8 cellular contexts compared by ENCODE assay signal in the genomic region with DNA sequence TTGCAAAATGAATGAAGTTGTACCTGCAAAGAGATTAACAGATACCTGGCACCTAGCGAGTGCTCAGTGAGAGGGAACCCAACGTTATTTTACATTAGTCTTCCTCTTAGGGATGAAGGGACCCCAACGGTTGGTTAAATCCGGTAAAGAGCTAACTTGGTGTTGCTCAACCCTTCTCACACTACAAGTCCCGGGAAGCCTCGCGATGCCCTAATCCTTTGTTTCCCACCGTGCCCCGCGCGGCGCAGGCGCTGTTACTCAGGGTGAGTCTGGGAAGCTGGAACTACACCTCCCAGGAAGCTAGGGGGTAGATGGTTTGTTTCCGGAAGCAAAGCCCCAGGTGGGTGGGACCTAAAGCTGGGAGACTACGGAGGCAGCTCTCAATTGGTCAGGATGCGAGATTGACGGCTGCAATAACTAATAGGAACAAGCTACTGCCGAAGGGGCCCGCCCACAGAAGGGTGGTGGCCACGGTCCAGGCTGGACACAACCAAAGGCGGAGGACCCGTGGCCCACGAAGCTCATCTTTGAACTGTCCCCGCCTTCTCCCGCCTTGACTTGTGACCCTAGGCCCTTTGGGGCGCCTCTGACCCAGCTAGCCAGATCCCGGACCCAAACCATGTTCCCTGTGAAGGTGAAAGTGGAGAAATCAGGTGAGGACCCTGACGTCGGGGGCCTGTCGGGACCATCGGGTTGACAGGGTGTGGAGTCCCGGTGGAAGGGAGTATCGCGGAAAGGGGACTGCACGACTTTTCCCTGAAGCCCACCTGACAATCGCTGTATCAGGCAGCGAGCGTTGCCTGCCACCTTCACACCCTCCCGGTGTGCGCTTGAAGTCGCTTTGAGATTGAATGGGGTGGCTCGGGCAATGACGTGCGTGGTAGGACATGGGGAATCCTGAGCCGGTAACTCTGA. TPM values are rescaled to one million over a fixed set of nuclear protein-coding genes. Genes with fewer than 3 reads are reported as not detected.
DNase-seq lines count a peak whose midpoint lies in the region; ATAC-seq and TF ChIP-seq lines count a peak whose summit lies in the region.

A gene with protein sequence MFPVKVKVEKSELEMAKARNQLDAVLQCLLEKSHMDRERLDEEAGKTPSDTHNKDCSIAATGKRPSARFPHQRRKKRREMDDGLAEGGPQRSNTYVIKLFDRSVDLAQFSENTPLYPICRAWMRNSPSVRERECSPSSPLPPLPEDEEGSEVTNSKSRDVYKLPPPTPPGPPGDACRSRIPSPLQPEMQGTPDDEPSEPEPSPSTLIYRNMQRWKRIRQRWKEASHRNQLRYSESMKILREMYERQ (plus strand): TSS at position 471 of the 915 bp plus-strand sequence. CDS start 149 bp downstream, at position 620.

- H2AK5ac ChIP-seq in H9 (ENCODE audit: insufficient read length, low read length): no peak within 1 kb of the TSS

- H3K18ac ChIP-seq in H9 (ENCODE audit: insufficient read length, low read depth, low read length): no peak within 1 kb of the TSS

- H3K27me3 ChIP-seq in H9 (ENCODE audit: insufficient read depth, low read length): no peaks in the 10 kb centered on the region
- H3K27me3 ChIP-seq in MG63: no peaks in the 10 kb centered on the region

- peaks cover 3% of the 10 kb centered on the region for H3K79me1 ChIP-seq in H9 (ENCODE audit: insufficient read depth, low read depth, low read length, poor library complexity, severe bottlenecking)

- ATAC-seq in stimulated activated naive CD8-positive, alpha-beta T cell treated with anti-CD3 and anti-CD28 coated beads, Interleukin-15, amount 100 ng/mL, for 72 hours: peak; percentile 83

- H3K9me3 Mint-ChIP-seq in H9 (no peaks in the 10 kb centered on the region), nephron progenitor cell (no peaks in the 10 kb centered on the region)
- H3K9me3 Mint-ChIP-seq in stimulated activated naive CD8-positive, alpha-beta T cell treated with anti-CD3 and anti-CD28 coated beads, Interleukin-15, amount 100 ng/mL, for 72 hours: no peaks in the 10 kb centered on the region

- H3K4me3 Mint-ChIP-seq in H9: peak within 1 kb of the TSS; percentile 94 to 96
- H3K4me3 Mint-ChIP-seq in nephron progenitor cell: peak within 1 kb of the TSS; percentile 100
- peak within 1 kb of the TSS; percentile 86 to 100 for H3K4me3 Mint-ChIP-seq in stimulated activated naive CD8-positive, alpha-beta T cell treated with anti-CD3 and anti-CD28 coated beads, Interleukin-15, amount 100 ng/mL, for 72 hours

- H3K4me1 ChIP-seq in H9 (ENCODE audit: insufficient read depth, low read length): peaks cover 4% of the 10 kb centered on the region; the same call in 1 of the 2 replicates

- H4K20me1 ChIP-seq in H9 (ENCODE audit: control insufficient read depth, insufficient read depth, insufficient read length): no peaks in the 10 kb centered on the region

- H3K4ac ChIP-seq in H9 (ENCODE audit: low read depth, low read length): no peak within 1 kb of the TSS

- no peak within 1 kb of the TSS for H2BK15ac ChIP-seq in H9 (ENCODE audit: low read depth, low read length)

- H3K36me3 ChIP-seq in MG63: peaks cover 22% of the 10 kb centered on the region

- no peak within 1 kb of the TSS for H4K8ac ChIP-seq in H9 (replicated peaks; ENCODE audit: insufficient read length, low read depth, low read length)

- no peak within 1 kb of the TSS for H3K14ac ChIP-seq in H9 (ENCODE audit: insufficient read depth, low read length)

- H2BK5ac ChIP-seq in H9 (ENCODE audit: insufficient read length, low read length): no peak within 1 kb of the TSS

- no peak within 1 kb of the TSS for H2BK120ac ChIP-seq in H9 (ENCODE audit: low read depth, low read length, poor library complexity, severe bottlenecking)

- no peaks in the 10 kb centered on the region for H3K79me2 ChIP-seq in H9 (ENCODE audit: insufficient read depth, low read length)

- H3K27me3 Mint-ChIP-seq in H9 (ENCODE audit: low read depth): no peaks in the 10 kb centered on the region
- no peaks in the 10 kb centered on the region for H3K27me3 Mint-ChIP-seq in nephron progenitor cell (ENCODE audit: low read depth, poor library complexity)
- no peaks in the 10 kb centered on the region for H3K27me3 Mint-ChIP-seq in stimulated activated naive CD8-positive, alpha-beta T cell treated with anti-CD3 and anti-CD28 coated beads, Interleukin-15, amount 100 ng/mL, for 72 hours

- no peak within 1 kb of the TSS for H2BK20ac ChIP-seq in H9 (ENCODE audit: low read depth, low read length, poor library complexity, severe bottlenecking)

- H3K23ac ChIP-seq in H9 (ENCODE audit: insufficient read length, low read depth, low read length): no peak within 1 kb of the TSS

- no peak within 1 kb of the TSS for H2AFZ ChIP-seq in H9 (ENCODE audit: low read length)

- no peak within 1 kb of the TSS for H3K56ac ChIP-seq in H9 (ENCODE audit: insufficient read length, low read depth, low read length)

- H3K4me3 ChIP-seq in MG63: peak within 1 kb of the TSS; percentile 92

- H3K27ac Mint-ChIP-seq in H9 (peak within 1 kb of the TSS; percentile 80 to 96 (median 92)), nephron progenitor cell (no peak within 1 kb of the TSS)
- peak within 1 kb of the TSS; percentile 90 to 99 for H3K27ac Mint-ChIP-seq in stimulated activated naive CD8-positive, alpha-beta T cell treated with anti-CD3 and anti-CD28 coated beads, Interleukin-15, amount 100 ng/mL, for 72 hours

- H3K4me1 Mint-ChIP-seq in H9 (peaks cover 20 to 30% of the 10 kb centered on the region in 2 experiments), nephron progenitor cell (peaks cover 47% of the 10 kb centered on the region)
- peaks cover 59% of the 10 kb centered on the region for H3K4me1 Mint-ChIP-seq in stimulated activated naive CD8-positive, alpha-beta T cell treated with anti-CD3 and anti-CD28 coated beads, Interleukin-15, amount 100 ng/mL, for 72 hours

- H3K36me3 Mint-ChIP-seq in H9 (ENCODE audit: insufficient read depth in 1 of 3, low read depth in 3 of 3): peaks cover 0 to 8% (median 3%) of the 10 kb centered on the region in 3 experiments; a peak in 4 of 7 replicates
- H3K36me3 Mint-ChIP-seq in nephron progenitor cell (ENCODE audit: low read depth): no peaks in the 10 kb centered on the region

- H4K91ac ChIP-seq in H9 (ENCODE audit: insufficient read length, low read depth, low read length): no peak within 1 kb of the TSS

- H3K27ac ChIP-seq in H9 (ENCODE audit: insufficient read length, low read depth, low read length): no peak within 1 kb of the TSS

- no peaks in the 10 kb centered on the region for H3K9me3 ChIP-seq in H9 (ENCODE audit: control insufficient read depth, low read depth, low read length)
- no peaks in the 10 kb centered on the region for H3K9me3 ChIP-seq in MG63

- H3K9ac ChIP-seq in H9 (ENCODE audit: extremely low read depth, insufficient read length, low read length): peak within 1 kb of the TSS; percentile 44

- DNase-seq in ELR (ENCODE audit: low read depth): peak; percentile 99
- DNase-seq in H9: peak; percentile 99
- peak; percentile 99 for DNase-seq in MG63
- peak; percentile 94 for DNase-seq in SHP77 treated with DMSO at 0.1 percent for 48 hours (lab: John Stamatoyannopoulos, UW)
- DNase-seq in activated gamma-delta T cell (lab: John Stamatoyannopoulos, UW): peak; percentile 99
- DNase-seq in fibroblast of the conjunctiva (ENCODE audit: low read depth): peak; percentile 99
- peak; percentile 96 for DNase-seq in nephron progenitor cell
- DNase-seq in stimulated activated naive CD8-positive, alpha-beta T cell treated with anti-CD3 and anti-CD28 coated beads, Interleukin-15, amount 100 ng/mL, for 72 hours: peak; percentile 97 to 99

- WGBS in H9 (ENCODE audit: extremely low coverage, insufficient read length, low lambda C conversion rate): no CpG with 5 or more reads among the region's 45 CpGs

- H3K23me2 ChIP-seq in H9 (ENCODE audit: insufficient read length, low read depth, low read length, poor library complexity, severe bottlenecking): peaks cover 16% of the 10 kb centered on the region

- no peak within 1 kb of the TSS for H4K5ac ChIP-seq in H9 (ENCODE audit: insufficient read length, low read depth, low read length)

- no peak within 1 kb of the TSS for H3T11ph ChIP-seq in H9 (ENCODE audit: low read length)

- no peak for TF ChIP-seq CTCF in H9 (conservative IDR thresholded peaks at IDR 0.05)
- no peak for TF ChIP-seq CTCF in nephron progenitor cell (IDR thresholded peaks at IDR 0.05)

- no peak within 1 kb of the TSS for H2BK12ac ChIP-seq in H9 (ENCODE audit: insufficient read length, low read depth, low read length)

- H3K4me2 ChIP-seq in H9 (ENCODE audit: insufficient read depth, insufficient read length, low read length): peak within 1 kb of the TSS; percentile 78

RNA-seq across cellular contexts. Expression of the gene that starts here (rescaled TPM):
- total RNA-seq in H9 (2021): 4.7 and 5.9 TPM in 2 replicates
- 2.4 and 4.1 TPM in 2 replicates for total RNA-seq in MG63 (2014; rRNA removed; shearing (Covaris generic); ENCODE audit: low replicate concordance)
